8 cellular contexts compared by ENCODE assay signal in genomic region chr7:109844362-109844761, GRCh38.
DNase-seq lines count a peak whose midpoint lies in the region; ATAC-seq, FAIRE-seq and TF ChIP-seq lines count a peak whose summit lies in the region.

No MANE protein-coding gene starts in this region.

- peak; percentile 75 for TF ChIP-seq CTCF in BE2C (IDR thresholded peaks at IDR 0.05; ENCODE audit: low read depth, low read length)
- peak; percentile 74 for TF ChIP-seq CTCF in hepatocyte (IDR thresholded peaks at IDR 0.05; ENCODE audit: poor library complexity)

- H3K27me3 ChIP-seq in BE2C = no peaks in the 10 kb centered on the region
- no peaks in the 10 kb centered on the region for H3K27me3 ChIP-seq in H7 (ENCODE audit: control insufficient read depth, insufficient read depth, low read length)
- H3K27me3 ChIP-seq in hepatocyte = no peaks in the 10 kb centered on the region

- H3K9me3 Mint-ChIP-seq in T-helper 2 cell treated with Interferon-gamma antibody and Interleukin-4, amounts not matched to agents 5 μg/mL and 100 μg/mL, for 36 hours = no peaks in the 10 kb centered on the region

- H3K27ac Mint-ChIP-seq in T-helper 2 cell treated with Interferon-gamma antibody and Interleukin-4, amounts not matched to agents 5 μg/mL and 100 μg/mL, for 36 hours = no peak overlapping the region

- no peaks in the 10 kb centered on the region; the same call in 1 of the 2 replicates for H3K9me3 ChIP-seq in BE2C
- H3K9me3 ChIP-seq in hepatocyte (ENCODE audit: low read depth) = no peaks in the 10 kb centered on the region

- no peaks in the 10 kb centered on the region for H4K20me1 ChIP-seq in hepatocyte (ENCODE audit: insufficient read depth, poor library complexity, severe bottlenecking)

- H3K36me3 Mint-ChIP-seq in T-helper 2 cell treated with Interferon-gamma antibody and Interleukin-4, amounts not matched to agents 5 μg/mL and 100 μg/mL, for 36 hours (ENCODE audit: low read depth) = no peaks in the 10 kb centered on the region

- H3K36me3 ChIP-seq in BE2C (no peaks in the 10 kb centered on the region), H7 (replicated peaks; ENCODE audit: control insufficient read depth, insufficient read depth, low read length) (no peaks in the 10 kb centered on the region), hepatocyte (replicated peaks; ENCODE audit: insufficient read depth, low read depth) (no peaks in the 10 kb centered on the region)

- no peak overlapping the region for H3K4me3 Mint-ChIP-seq in T-helper 2 cell treated with Interferon-gamma antibody and Interleukin-4, amounts not matched to agents 5 μg/mL and 100 μg/mL, for 36 hours

- H2AFZ ChIP-seq in hepatocyte = no peak overlapping the region

- H3K4me1 Mint-ChIP-seq in T-helper 2 cell treated with Interferon-gamma antibody and Interleukin-4, amounts not matched to agents 5 μg/mL and 100 μg/mL, for 36 hours (ENCODE audit: low read depth) = no peaks in the 10 kb centered on the region

- no peak for FAIRE-seq in GM12891 (lab: Jason Lieb, UNC)

- TF ChIP-seq POLR2A in GM12891 (IDR thresholded peaks at IDR 0.05; ENCODE audit: low read depth, low read length) = no peak

- no peak overlapping the region for H3K27ac ChIP-seq in hepatocyte

- DNase-seq in BE2C = peak; percentile 36
- peak; percentile 1 for DNase-seq in H7
- DNase-seq in RKO (ENCODE audit: low spot score) = peak; percentile 32
- peak; percentile 20 for DNase-seq in hepatocyte (ENCODE audit: low spot score)
- no peak for DNase-seq in activated CD4-positive, CD25-positive, alpha-beta regulatory T cell treated with anti-CD3 and anti-CD28 coated beads, Interleukin-2, amount 50 U/mL, for 72 hours
- DNase-seq in T-helper 2 cell treated with Interferon-gamma antibody and Interleukin-4, amounts not matched to agents 5 μg/mL and 100 μg/mL, for 36 hours (ENCODE audit: low spot score) = no peak
- DNase-seq in GM12891 (ENCODE audit: insufficient read length, low spot score) = no peak

- no peak overlapping the region for H3K4me2 ChIP-seq in hepatocyte

- H3K27me3 Mint-ChIP-seq in T-helper 2 cell treated with Interferon-gamma antibody and Interleukin-4, amounts not matched to agents 5 μg/mL and 100 μg/mL, for 36 hours (ENCODE audit: low read depth) = no peaks in the 10 kb centered on the region

- no peaks in the 10 kb centered on the region for H3K9me2 ChIP-seq in hepatocyte (replicated peaks; ENCODE audit: insufficient read depth)

- no peak for ATAC-seq in HG03280 (IDR thresholded peaks at IDR 0.05; ENCODE audit: unreplicated experiment)

- H3K4me1 ChIP-seq in BE2C = peaks cover 4% of the 10 kb centered on the region
- peaks cover 5% of the 10 kb centered on the region for H3K4me1 ChIP-seq in hepatocyte (ENCODE audit: insufficient read depth)

- no peaks in the 10 kb centered on the region for H3K79me2 ChIP-seq in hepatocyte

- no peak overlapping the region for H3K4me3 ChIP-seq in BE2C (ENCODE audit: low read depth, low read length)
- H3K4me3 ChIP-seq in H7 (ENCODE audit: insufficient read depth, low read depth, low read length) = no peak overlapping the region
- no peak overlapping the region for H3K4me3 ChIP-seq in hepatocyte

TF ChIP-seq in GM12891, 5 proteins besides CTCF, POLR2A, EP300 and RAD21:
- TF ChIP-seq POU2F2 (IDR thresholded peaks at IDR 0.05; ENCODE audit: low read depth, low read length) = no peak
- TF ChIP-seq SPI1 (IDR thresholded peaks at IDR 0.05; ENCODE audit: low read depth, low read length) = no peak
- no peak for TF ChIP-seq TAF1 (IDR thresholded peaks at IDR 0.05; ENCODE audit: low read depth, low read length)
- TF ChIP-seq PAX5 (IDR thresholded peaks at IDR 0.05; ENCODE audit: insufficient read depth, low read length, severe bottlenecking) = no peak

Comparison
In these comparisons a context has a peak if more than half of its experiments do, and no peak if none do; other contexts are left out.
1. DNase-seq: peak in BE2C (single experiment), H7 (single experiment), RKO (single experiment) and hepatocyte (single experiment); none in activated CD4-positive, CD25-positive, alpha-beta regulatory T cell treated with anti-CD3 and anti-CD28 coated beads, Interleukin-2, amount 50 U/mL, for 72 hours (single experiment), T-helper 2 cell treated with Interferon-gamma antibody and Interleukin-4, amounts not matched to agents 5 μg/mL and 100 μg/mL, for 36 hours (single experiment) and GM12891 (single experiment).